In genomic region chr12:120292661-120293531, GRCh38 we compare ENCODE assay signal across 1 cellular context.
TF ChIP-seq lines count a peak whose summit lies in the region.

RNU4-1 (minus strand) TSS chr12:120293237.

TF ChIP-seq in HepG2, 621 proteins besides CTCF, POLR2A, EP300 and RAD21 (continued from another document):
- no peak for TF ChIP-seq ATF6 (CRISPR knock-in tag; conservative IDR thresholded peaks at IDR 0.05)
- TF ChIP-seq ARNT2 (CRISPR knock-in tag; IDR thresholded peaks at IDR 0.05; ENCODE audit: low read depth), result peak; percentile 77
- no peak for TF ChIP-seq TCF7L2 (IDR thresholded peaks at IDR 0.05; ENCODE audit: low read depth, low read length)
- no peak for TF ChIP-seq ADNP (CRISPR knock-in tag; IDR thresholded peaks at IDR 0.05)
- peak; percentile 96 for TF ChIP-seq BRCA1 (CRISPR knock-in tag; IDR thresholded peaks at IDR 0.05)
- TF ChIP-seq SP1 (IDR thresholded peaks at IDR 0.05), result no peak
- TF ChIP-seq SP1 (CRISPR knock-in tag; IDR thresholded peaks at IDR 0.05), result peak; percentile 25; the same call in 1 of the 2 replicates
